ENCODE assay signal across 1 cellular context in the genomic region with DNA sequence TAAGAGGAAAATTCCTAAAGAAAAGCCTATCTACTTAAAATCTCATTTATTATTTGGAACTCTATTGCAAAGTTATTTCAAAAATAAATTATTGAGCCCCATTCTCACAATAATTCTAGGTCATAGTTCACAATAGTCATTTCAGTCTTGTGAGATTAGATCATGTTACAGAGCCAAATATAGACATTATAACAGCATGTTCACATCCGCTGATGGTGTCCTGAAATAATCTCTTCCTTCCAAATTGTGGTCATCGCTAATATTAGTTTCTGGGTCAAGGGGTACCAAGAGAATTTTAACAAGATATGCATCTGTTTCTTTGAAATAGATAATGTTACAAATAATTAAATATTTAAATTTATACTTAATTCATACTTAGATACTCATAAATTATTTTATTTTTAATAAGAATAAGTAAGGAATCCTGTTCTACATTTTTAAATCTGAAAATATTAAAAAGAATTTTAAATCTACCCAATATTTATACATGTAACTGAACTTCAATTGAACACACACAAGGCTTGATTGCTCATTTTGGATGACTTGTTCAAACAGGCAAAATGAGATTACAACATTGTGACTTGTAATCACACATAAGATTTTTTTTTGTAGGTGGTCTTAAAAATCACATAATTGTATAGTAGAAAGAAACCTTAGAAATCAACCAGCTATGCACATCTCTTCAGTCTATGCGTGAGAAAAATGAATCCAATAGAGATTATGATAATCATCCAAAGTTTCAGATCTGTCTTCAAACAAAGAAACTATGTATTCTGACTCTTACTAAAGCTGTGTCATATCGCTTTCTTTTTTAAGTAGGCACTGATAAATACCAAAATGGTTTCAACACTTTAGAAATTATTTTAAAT.
TF ChIP-seq lines count a peak whose summit lies in the region.

No MANE protein-coding gene starts in this region.

TF ChIP-seq in GM23338, 12 proteins besides CTCF, POLR2A, EP300 and RAD21 (continued from another document):
- TF ChIP-seq JUNB (IDR thresholded peaks at IDR 0.05; ENCODE audit: unreplicated experiment) (no peak), ZNF331 (CRISPR knock-in tag; IDR thresholded peaks at IDR 0.05; ENCODE audit: low read depth) (no peak), NANOG (IDR thresholded peaks at IDR 0.05; ENCODE audit: borderline replicate concordance) (no peak), STAT1 (IDR thresholded peaks at IDR 0.05; ENCODE audit: unreplicated experiment) (no peak)
- TF ChIP-seq, protein P1, sequence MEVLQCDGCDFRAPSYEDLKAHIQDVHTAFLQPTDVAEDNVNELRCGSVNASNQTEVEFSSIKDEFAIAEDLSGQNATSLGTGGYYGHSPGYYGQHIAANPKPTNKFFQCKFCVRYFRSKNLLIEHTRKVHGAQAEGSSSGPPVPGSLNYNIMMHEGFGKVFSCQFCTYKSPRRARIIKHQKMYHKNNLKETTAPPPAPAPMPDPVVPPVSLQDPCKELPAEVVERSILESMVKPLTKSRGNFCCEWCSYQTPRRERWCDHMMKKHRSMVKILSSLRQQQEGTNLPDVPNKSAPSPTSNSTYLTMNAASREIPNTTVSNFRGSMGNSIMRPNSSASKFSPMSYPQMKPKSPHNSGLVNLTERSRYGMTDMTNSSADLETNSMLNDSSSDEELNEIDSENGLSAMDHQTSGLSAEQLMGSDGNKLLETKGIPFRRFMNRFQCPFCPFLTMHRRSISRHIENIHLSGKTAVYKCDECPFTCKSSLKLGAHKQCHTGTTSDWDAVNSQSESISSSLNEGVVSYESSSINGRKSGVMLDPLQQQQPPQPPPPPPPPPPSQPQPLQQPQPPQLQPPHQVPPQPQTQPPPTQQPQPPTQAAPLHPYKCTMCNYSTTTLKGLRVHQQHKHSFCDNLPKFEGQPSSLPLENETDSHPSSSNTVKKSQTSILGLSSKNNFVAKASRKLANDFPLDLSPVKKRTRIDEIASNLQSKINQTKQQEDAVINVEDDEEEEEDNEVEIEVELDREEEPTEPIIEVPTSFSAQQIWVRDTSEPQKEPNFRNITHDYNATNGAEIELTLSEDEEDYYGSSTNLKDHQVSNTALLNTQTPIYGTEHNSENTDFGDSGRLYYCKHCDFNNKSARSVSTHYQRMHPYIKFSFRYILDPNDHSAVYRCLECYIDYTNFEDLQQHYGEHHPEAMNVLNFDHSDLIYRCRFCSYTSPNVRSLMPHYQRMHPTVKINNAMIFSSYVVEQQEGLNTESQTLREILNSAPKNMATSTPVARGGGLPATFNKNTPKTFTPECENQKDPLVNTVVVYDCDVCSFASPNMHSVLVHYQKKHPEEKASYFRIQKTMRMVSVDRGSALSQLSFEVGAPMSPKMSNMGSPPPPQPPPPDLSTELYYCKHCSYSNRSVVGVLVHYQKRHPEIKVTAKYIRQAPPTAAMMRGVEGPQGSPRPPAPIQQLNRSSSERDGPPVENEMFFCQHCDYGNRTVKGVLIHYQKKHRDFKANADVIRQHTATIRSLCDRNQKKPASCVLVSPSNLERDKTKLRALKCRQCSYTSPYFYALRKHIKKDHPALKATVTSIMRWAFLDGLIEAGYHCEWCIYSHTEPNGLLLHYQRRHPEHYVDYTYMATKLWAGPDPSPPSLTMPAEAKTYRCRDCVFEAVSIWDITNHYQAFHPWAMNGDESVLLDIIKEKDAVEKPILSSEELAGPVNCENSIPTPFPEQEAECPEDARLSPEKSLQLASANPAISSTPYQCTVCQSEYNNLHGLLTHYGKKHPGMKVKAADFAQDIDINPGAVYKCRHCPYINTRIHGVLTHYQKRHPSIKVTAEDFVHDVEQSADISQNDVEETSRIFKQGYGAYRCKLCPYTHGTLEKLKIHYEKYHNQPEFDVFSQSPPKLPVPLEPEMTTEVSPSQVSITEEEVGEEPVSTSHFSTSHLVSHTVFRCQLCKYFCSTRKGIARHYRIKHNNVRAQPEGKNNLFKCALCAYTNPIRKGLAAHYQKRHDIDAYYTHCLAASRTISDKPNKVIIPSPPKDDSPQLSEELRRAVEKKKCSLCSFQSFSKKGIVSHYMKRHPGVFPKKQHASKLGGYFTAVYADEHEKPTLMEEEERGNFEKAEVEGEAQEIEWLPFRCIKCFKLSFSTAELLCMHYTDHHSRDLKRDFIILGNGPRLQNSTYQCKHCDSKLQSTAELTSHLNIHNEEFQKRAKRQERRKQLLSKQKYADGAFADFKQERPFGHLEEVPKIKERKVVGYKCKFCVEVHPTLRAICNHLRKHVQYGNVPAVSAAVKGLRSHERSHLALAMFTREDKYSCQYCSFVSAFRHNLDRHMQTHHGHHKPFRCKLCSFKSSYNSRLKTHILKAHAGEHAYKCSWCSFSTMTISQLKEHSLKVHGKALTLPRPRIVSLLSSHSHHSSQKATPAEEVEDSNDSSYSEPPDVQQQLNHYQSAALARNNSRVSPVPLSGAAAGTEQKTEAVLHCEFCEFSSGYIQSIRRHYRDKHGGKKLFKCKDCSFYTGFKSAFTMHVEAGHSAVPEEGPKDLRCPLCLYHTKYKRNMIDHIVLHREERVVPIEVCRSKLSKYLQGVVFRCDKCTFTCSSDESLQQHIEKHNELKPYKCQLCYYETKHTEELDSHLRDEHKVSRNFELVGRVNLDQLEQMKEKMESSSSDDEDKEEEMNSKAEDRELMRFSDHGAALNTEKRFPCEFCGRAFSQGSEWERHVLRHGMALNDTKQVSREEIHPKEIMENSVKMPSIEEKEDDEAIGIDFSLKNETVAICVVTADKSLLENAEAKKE (CRISPR knock-in tag; IDR thresholded peaks at IDR 0.05), result no peak
TF ChIP-seq in GM23338: peak in this region for 0.
